Comparison of ENCODE assay signal across 13 cellular contexts in the genomic region with DNA sequence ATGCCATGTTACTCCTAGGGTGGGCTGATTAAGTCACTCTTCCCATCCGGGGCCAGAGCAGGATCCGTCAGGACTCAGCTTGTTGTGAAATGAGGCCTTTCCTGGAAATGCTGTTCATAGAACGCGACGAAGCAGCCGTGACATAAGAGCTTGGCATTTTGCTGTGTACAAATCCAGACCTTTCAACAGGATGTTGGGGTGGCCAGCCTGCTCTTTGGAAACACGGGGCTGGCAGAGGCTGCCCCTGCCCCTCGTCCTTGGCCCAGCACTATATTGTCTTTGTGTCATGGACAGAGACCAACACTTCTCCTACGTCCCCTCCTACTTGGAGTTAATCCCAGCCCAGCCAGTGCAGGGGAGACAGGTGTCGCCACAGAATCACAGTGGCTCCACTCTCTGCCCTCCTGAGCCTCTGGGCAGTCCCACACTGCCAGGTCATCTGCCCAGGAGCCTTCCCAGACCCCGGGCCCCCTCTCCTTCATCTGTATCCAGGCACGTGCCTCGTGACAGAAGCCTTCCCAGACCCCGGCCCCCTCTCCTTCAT. TPM values are rescaled to one million over a fixed set of nuclear protein-coding genes. Genes with fewer than 3 reads are reported as not detected.
DNase-seq lines count a peak whose midpoint lies in the region; ATAC-seq, FAIRE-seq and TF ChIP-seq lines count a peak whose summit lies in the region.
"Had no signal": no experiment of that assay in that cellular context is flagged by ENCODE, and none has a peak within 500 bp of the region (broad histone marks: within the 10 kb centered on the region; RNA-seq: fewer than 3 reads in every experiment).

No MANE protein-coding gene starts in this region.

- 81 to 88% (median 86%) methylated on average over 14 of the region's 14 CpGs for WGBS in small intestine, 3 donors

- FAIRE-seq in small intestine (lab: Jason Lieb, UNC) = no peak

- intact Hi-C loops in posterior vena cava (cut with DNase I) = no loop called here

- no peak overlapping the region for H3K4me3 Mint-ChIP-seq in WTC11

- no peak for ATAC-seq in WTC11
- ATAC-seq in foreskin keratinocyte = no peak
- no peak for ATAC-seq in HG03039 (IDR thresholded peaks at IDR 0.05; ENCODE audit: unreplicated experiment)
- ATAC-seq in GM21526 (IDR thresholded peaks at IDR 0.05; ENCODE audit: low FRiP score, unreplicated experiment) = no peak
- no peak for ATAC-seq in HG02870 (IDR thresholded peaks at IDR 0.05; ENCODE audit: unreplicated experiment)

- peak; percentile 23 for DNase-seq in Daoy (ENCODE audit: low read depth)
- DNase-seq in WTC11 (ENCODE audit: low spot score) = no peak
- DNase-seq in foreskin keratinocyte = peak; percentile 32 to 50
- DNase-seq in posterior vena cava (ENCODE audit: low spot score) = peak; percentile 76
- DNase-seq in small intestine = no peak
- DNase-seq: activated T-cell treated with anti-CD3 and anti-CD28 coated beads for 4 hours, foreskin melanocyte, mesendoderm, NCI-H1417 had no signal

- H3K36me3 ChIP-seq in small intestine (ENCODE audit: control insufficient read depth in 2 of 2, insufficient read depth in 2 of 2, low read length in 2 of 2) = no peaks in the 10 kb centered on the region

- no peaks in the 10 kb centered on the region for H3K4me1 ChIP-seq in foreskin keratinocyte
- no peaks in the 10 kb centered on the region for H3K4me1 ChIP-seq in small intestine (ENCODE audit: control insufficient read depth in 2 of 2, insufficient read depth in 1 of 2, low read depth in 1 of 2, low read length in 1 of 2)

- H3K27me3 ChIP-seq in foreskin keratinocyte (no peaks in the 10 kb centered on the region), small intestine (ENCODE audit: control insufficient read depth in 2 of 2, insufficient read depth in 2 of 2, low read length in 2 of 2) (no peaks in the 10 kb centered on the region)

- H3K27ac Mint-ChIP-seq in WTC11 = no peak overlapping the region

- H3K27ac ChIP-seq in foreskin keratinocyte (no peak overlapping the region), small intestine (ENCODE audit: low read depth in 1 of 2, low read length in 1 of 2) (no peak overlapping the region)
- H3K27ac ChIP-seq: C4-2B had no signal

- no peak for TF ChIP-seq CTCF in WTC11 (IDR thresholded peaks at IDR 0.05)
- TF ChIP-seq CTCF in foreskin keratinocyte (conservative IDR thresholded peaks at IDR 0.05) = no peak

- POLR2A ChIA-PET in WTC11 (lab: Charles Lee) = no interaction called here

- no peaks in the 10 kb centered on the region for H3K9me3 ChIP-seq in small intestine (ENCODE audit: control insufficient read depth, low read depth)

- peaks cover 36% of the 10 kb centered on the region for H3K4me1 Mint-ChIP-seq in WTC11

- CTCF ChIA-PET in WTC11 (lab: Charles Lee) = interaction anchor here (0.9 to 1.9 kb wide), 2 partner anchors 206 to 211 kb away, joined by 4 to 6 read pairs; no protein-coding TSS in a partner anchor

- no peaks in the 10 kb centered on the region for H3K9me3 Mint-ChIP-seq in WTC11

- H3K36me3 Mint-ChIP-seq in WTC11 = no peaks in the 10 kb centered on the region

- H3K4me3 ChIP-seq in small intestine (ENCODE audit: low read depth in 1 of 2, low read length in 2 of 2) = no peak overlapping the region

- H3K27me3 Mint-ChIP-seq in WTC11 (ENCODE audit: low read depth) = no peaks in the 10 kb centered on the region

TF ChIP-seq in WTC11, 78 proteins besides CTCF, POLR2A, EP300 and RAD21:
- TF ChIP-seq GABPB1 (CRISPR knock-in tag; IDR thresholded peaks at IDR 0.05) = peak; percentile 81
- no peak for TF ChIP-seq IRF2 (CRISPR knock-in tag; IDR thresholded peaks at IDR 0.05; ENCODE audit: borderline replicate concordance, low read depth)
TF ChIP-seq in WTC11: peak in this region for 1.

RNA-seq across cellular contexts. Expression of a gene that starts 18.6 kb away (rescaled TPM):
- total RNA-seq in Daoy (2014; rRNA removed; shearing (Covaris generic)) = 161 and 306 TPM in 2 replicates
- 224 to 282 TPM (median 236 TPM) in 3 replicates for total RNA-seq in WTC11 (2021)
- total RNA-seq in foreskin keratinocyte = 192 and 193 TPM in 2 replicates
- 73.6 and 83.6 TPM in 2 replicates for polyA plus RNA-seq in foreskin keratinocyte
- total RNA-seq in posterior vena cava = 100 to 1,000 TPM; 191 to 232 TPM
- polyA plus RNA-seq in small intestine = 100 to 1,000 TPM in 1 of 3 donors, 10 to 100 TPM in 2; 80.5 to 148 (median 82.3) TPM

Comparison
In these comparisons a context has a peak if more than half of its experiments do, and no peak if none do; other contexts are left out.
1. DNase-seq: peak in Daoy (single experiment), foreskin keratinocyte (2 of 2) and posterior vena cava (single experiment); none in WTC11 (single experiment) and small intestine (single experiment).